1 cellular context compared by ENCODE assay signal in genomic region chr1:207963429-207964194, GRCh38.
TF ChIP-seq lines count a peak whose summit lies in the region.

No MANE protein-coding gene starts in this region.

TF ChIP-seq in HepG2, 621 proteins besides CTCF, POLR2A, EP300 and RAD21 (continued from another document and continues in another):
- no peak for TF ChIP-seq FOXK2 (IDR thresholded peaks at IDR 0.05)
- no peak for TF ChIP-seq KAT2B (IDR thresholded peaks at IDR 0.05; ENCODE audit: borderline replicate concordance, low read depth, low read length)
- peak; percentile 28; the same call in 1 of the 2 replicates for TF ChIP-seq ZNF501 (CRISPR knock-in tag; IDR thresholded peaks at IDR 0.05)
- 0 out of 2 replicates have a peak, but pooled peaks have one; percentile 32 for TF ChIP-seq PPARG (CRISPR knock-in tag; conservative IDR thresholded peaks at IDR 0.05)
- no peak; the same call in 1 of the 2 replicates for TF ChIP-seq ZNF333 (CRISPR knock-in tag; IDR thresholded peaks at IDR 0.05; ENCODE audit: borderline replicate concordance)
- peak; percentile 68; the same call in 1 of the 2 replicates for TF ChIP-seq RFXANK (CRISPR knock-in tag; IDR thresholded peaks at IDR 0.05)
- TF ChIP-seq AKAP8 (CRISPR knock-in tag; IDR thresholded peaks at IDR 0.05): 0 out of 2 replicates have a peak, but pooled peaks have one; percentile 55
- no peak for TF ChIP-seq SP140L (CRISPR knock-in tag; IDR thresholded peaks at IDR 0.05; ENCODE audit: borderline replicate concordance)
- peak; percentile 80; the same call in 1 of the 2 replicates for TF ChIP-seq SKIL (CRISPR knock-in tag; IDR thresholded peaks at IDR 0.05; ENCODE audit: borderline replicate concordance)
- peak; percentile 59; the same call in 1 of the 2 replicates for TF ChIP-seq ZNF691 (CRISPR knock-in tag; IDR thresholded peaks at IDR 0.05; ENCODE audit: borderline replicate concordance, low read depth)
- TF ChIP-seq SAFB2 (CRISPR knock-in tag; IDR thresholded peaks at IDR 0.05; ENCODE audit: borderline replicate concordance, low read depth): peak; percentile 86; the same call in 1 of the 2 replicates
- no peak for TF ChIP-seq RCOR2 (CRISPR knock-in tag; IDR thresholded peaks at IDR 0.05)
- no peak for TF ChIP-seq ZNF598 (CRISPR knock-in tag; IDR thresholded peaks at IDR 0.05; ENCODE audit: borderline replicate concordance)
- TF ChIP-seq HNRNPK (IDR thresholded peaks at IDR 0.05; ENCODE audit: low read depth, low read length, poor library complexity, severe bottlenecking): no peak
- TF ChIP-seq ZBTB2 (CRISPR knock-in tag; IDR thresholded peaks at IDR 0.05; ENCODE audit: low read depth): no peak
- TF ChIP-seq ZNF564 (CRISPR knock-in tag; IDR thresholded peaks at IDR 0.05): no peak
- no peak for TF ChIP-seq ZNF709 (CRISPR knock-in tag; IDR thresholded peaks at IDR 0.05)
- TF ChIP-seq ISL2 (CRISPR knock-in tag; IDR thresholded peaks at IDR 0.05): peak; percentile 58; the same call in 1 of the 2 replicates
- no peak for TF ChIP-seq MAFF (IDR thresholded peaks at IDR 0.05; ENCODE audit: low read depth, low read length)
- TF ChIP-seq ZBTB7B (CRISPR knock-in tag; IDR thresholded peaks at IDR 0.05): no peak
- no peak for TF ChIP-seq HOXA5 (CRISPR knock-in tag; IDR thresholded peaks at IDR 0.05)
- no peak for TF ChIP-seq ZNF253 (CRISPR knock-in tag; IDR thresholded peaks at IDR 0.05; ENCODE audit: borderline replicate concordance)
- no peak for TF ChIP-seq ZNF275 (CRISPR knock-in tag; IDR thresholded peaks at IDR 0.05; ENCODE audit: borderline replicate concordance)
- TF ChIP-seq SOX6 (IDR thresholded peaks at IDR 0.05): no peak
- peak; percentile 95 for TF ChIP-seq SOX6 (CRISPR knock-in tag; IDR thresholded peaks at IDR 0.05)
- no peak for TF ChIP-seq MAFK (conservative IDR thresholded peaks at IDR 0.05 in 1 of 2, IDR thresholded peaks at IDR 0.05 in 1 of 2; ENCODE audit: low read length in 2 of 2)
- peak; percentile 67 for TF ChIP-seq ZNF574 (CRISPR knock-in tag; IDR thresholded peaks at IDR 0.05)
- TF ChIP-seq ZIK1 (CRISPR knock-in tag; IDR thresholded peaks at IDR 0.05; ENCODE audit: borderline replicate concordance, low read depth): no peak; the same call in 1 of the 2 replicates
- TF ChIP-seq AFF4 (CRISPR knock-in tag; IDR thresholded peaks at IDR 0.05): no peak
- no peak for TF ChIP-seq ZNF543 (CRISPR knock-in tag; IDR thresholded peaks at IDR 0.05)
- no peak for TF ChIP-seq PCBP2 (optimal IDR thresholded peaks at IDR 0.05; ENCODE audit: low read depth, low read length, poor library complexity, severe bottlenecking)
- no peak for TF ChIP-seq GTF2F1 (IDR thresholded peaks at IDR 0.05; ENCODE audit: low read length)
- TF ChIP-seq NFIB (CRISPR knock-in tag; IDR thresholded peaks at IDR 0.05; ENCODE audit: borderline replicate concordance): no peak
- no peak for TF ChIP-seq ZNF569 (CRISPR knock-in tag; IDR thresholded peaks at IDR 0.05; ENCODE audit: borderline replicate concordance)
- TF ChIP-seq ZBTB3 (CRISPR knock-in tag; IDR thresholded peaks at IDR 0.05; ENCODE audit: borderline replicate concordance, low read depth): peak; percentile 90; the same call in 1 of the 2 replicates
- TF ChIP-seq SALL1 (CRISPR knock-in tag; IDR thresholded peaks at IDR 0.05): peak; percentile 73
- no peak for TF ChIP-seq ZBTB42 (CRISPR knock-in tag; IDR thresholded peaks at IDR 0.05)
- TF ChIP-seq ZNF605 (CRISPR knock-in tag; IDR thresholded peaks at IDR 0.05): no peak; the same call in 1 of the 2 replicates
- TF ChIP-seq ZBTB25 (CRISPR knock-in tag; IDR thresholded peaks at IDR 0.05): peak; percentile 19; the same call in 1 of the 2 replicates
- TF ChIP-seq ZBTB4 (CRISPR knock-in tag; IDR thresholded peaks at IDR 0.05; ENCODE audit: borderline replicate concordance): no peak
- peak; percentile 94 for TF ChIP-seq ZMYM4 (CRISPR knock-in tag; IDR thresholded peaks at IDR 0.05)
- TF ChIP-seq ETV5 (CRISPR knock-in tag; IDR thresholded peaks at IDR 0.05; ENCODE audit: borderline replicate concordance): peak; percentile 87
- no peak for TF ChIP-seq DBP (CRISPR knock-in tag; IDR thresholded peaks at IDR 0.05; ENCODE audit: not compliant biosample characterization)
- no peak for TF ChIP-seq MAFG (CRISPR knock-in tag; IDR thresholded peaks at IDR 0.05)
- peak; percentile 70; the same call in 1 of the 2 replicates for TF ChIP-seq ZNF761 (CRISPR knock-in tag; conservative IDR thresholded peaks at IDR 0.05)
- no peak for TF ChIP-seq ZNF234 (CRISPR knock-in tag; conservative IDR thresholded peaks at IDR 0.05)
- TF ChIP-seq SMARCE1 (IDR thresholded peaks at IDR 0.05; ENCODE audit: borderline replicate concordance): no peak
- no peak for TF ChIP-seq MED8 (CRISPR knock-in tag; IDR thresholded peaks at IDR 0.05; ENCODE audit: insufficient replicate concordance)
- 0 out of 2 replicates have a peak, but pooled peaks have one; percentile 34 for TF ChIP-seq SP5 (CRISPR knock-in tag; IDR thresholded peaks at IDR 0.05; ENCODE audit: borderline replicate concordance, low read depth)
